In genomic region chr22:36330127-36330526, GRCh38 we compare ENCODE assay signal across 1 cellular context.
TF ChIP-seq lines count a peak whose summit lies in the region.

No MANE protein-coding gene starts in this region.

TF ChIP-seq in H1, 55 proteins besides CTCF, POLR2A, EP300 and RAD21 (continued from another document):
- TF ChIP-seq HDAC2 (IDR thresholded peaks at IDR 0.05; ENCODE audit: borderline replicate concordance in 1 of 2, low read depth in 2 of 2, low read length in 2 of 2) = no peak
- no peak for TF ChIP-seq POU5F1 (IDR thresholded peaks at IDR 0.05; ENCODE audit: low read depth, low read length)
- TF ChIP-seq SIRT6 (IDR thresholded peaks at IDR 0.05; ENCODE audit: low read length) = no peak
- no peak for TF ChIP-seq YY1 (IDR thresholded peaks at IDR 0.05; ENCODE audit: low read depth, low read length)
- no peak for TF ChIP-seq CHD7 (IDR thresholded peaks at IDR 0.05; ENCODE audit: insufficient replicate concordance, low read length)
- no peak for TF ChIP-seq SP2 (IDR thresholded peaks at IDR 0.05; ENCODE audit: low read length)
- TF ChIP-seq CBX8 (IDR thresholded peaks at IDR 0.05; ENCODE audit: borderline replicate concordance, low read depth, low read length) = no peak
- no peak for TF ChIP-seq SP1 (IDR thresholded peaks at IDR 0.05; ENCODE audit: low read depth, low read length)
- no peak for TF ChIP-seq KDM4A (IDR thresholded peaks at IDR 0.05; ENCODE audit: low read depth, low read length, severe bottlenecking)
- no peak for TF ChIP-seq E2F6 (IDR thresholded peaks at IDR 0.05)
- no peak for TF ChIP-seq ASH2L (IDR thresholded peaks at IDR 0.05; ENCODE audit: low read length)
- no peak for TF ChIP-seq ATF3 (IDR thresholded peaks at IDR 0.05; ENCODE audit: insufficient read depth, low read depth, low read length)
- TF ChIP-seq CBX5 (IDR thresholded peaks at IDR 0.05; ENCODE audit: low read depth, low read length) = no peak
